In genomic region chr11:13105237-13105844, GRCh38 we compare ENCODE assay signal across 9 cellular contexts.
DNase-seq lines count a peak whose midpoint lies in the region; ATAC-seq and FAIRE-seq lines count a peak whose summit lies in the region.
"Had no signal": no experiment of that assay in that cellular context is flagged by ENCODE, and none has a peak within 500 bp of the region (broad histone marks: within the 10 kb centered on the region; RNA-seq: fewer than 3 reads in every experiment).

No MANE protein-coding gene starts in this region.

- no peaks in the 10 kb centered on the region for H3K9me3 ChIP-seq in MG63

- H3K4me3 ChIP-seq in MG63, result no peak overlapping the region
- H3K4me3 ChIP-seq: PC-9 had no signal

- DNase-seq in NCI-H2227 treated with DMSO at 0.1 percent for 48 hours (lab: John Stamatoyannopoulos, UW) (peak; percentile 32), left colon (peak; percentile 42 to 47), ecto neural progenitor cell (ENCODE audit: low spot score) (no peak), HTR-8/SVneo (ENCODE audit: insufficient read length, low spot score) (no peak), MG63 (no peak), HuH-7.5 (ENCODE audit: low spot score) (no peak)
- DNase-seq: PC-9 had no signal

- ATAC-seq in GM18873 (IDR thresholded peaks at IDR 0.05; ENCODE audit: low FRiP score, unreplicated experiment) (peak; percentile 62), HG03108 (IDR thresholded peaks at IDR 0.05; ENCODE audit: unreplicated experiment) (peak; percentile 81), left colon (peak; percentile 57)

- intact Hi-C loops in left colon (cut with DNase I, micrococcal nuclease), result no loop called here

- no peaks in the 10 kb centered on the region for H3K36me3 ChIP-seq in MG63

- no peaks in the 10 kb centered on the region for H3K27me3 ChIP-seq in MG63

- no peak for FAIRE-seq in HTR-8/SVneo (lab: Jason Lieb, UNC)

Comparison
In these comparisons a context has a peak if more than half of its experiments do, and no peak if none do; other contexts are left out.
1. DNase-seq: peak in NCI-H2227 treated with DMSO at 0.1 percent for 48 hours (single experiment) and left colon (2 of 2); none in ecto neural progenitor cell (single experiment), HTR-8/SVneo (single experiment), MG63 (single experiment) and HuH-7.5 (single experiment).
2. Peak in every context shown above with its lines, with median percentiles within 50 percentile points of each other: ATAC-seq.